ENCODE assay signal across 8 cellular contexts in the genomic region with DNA sequence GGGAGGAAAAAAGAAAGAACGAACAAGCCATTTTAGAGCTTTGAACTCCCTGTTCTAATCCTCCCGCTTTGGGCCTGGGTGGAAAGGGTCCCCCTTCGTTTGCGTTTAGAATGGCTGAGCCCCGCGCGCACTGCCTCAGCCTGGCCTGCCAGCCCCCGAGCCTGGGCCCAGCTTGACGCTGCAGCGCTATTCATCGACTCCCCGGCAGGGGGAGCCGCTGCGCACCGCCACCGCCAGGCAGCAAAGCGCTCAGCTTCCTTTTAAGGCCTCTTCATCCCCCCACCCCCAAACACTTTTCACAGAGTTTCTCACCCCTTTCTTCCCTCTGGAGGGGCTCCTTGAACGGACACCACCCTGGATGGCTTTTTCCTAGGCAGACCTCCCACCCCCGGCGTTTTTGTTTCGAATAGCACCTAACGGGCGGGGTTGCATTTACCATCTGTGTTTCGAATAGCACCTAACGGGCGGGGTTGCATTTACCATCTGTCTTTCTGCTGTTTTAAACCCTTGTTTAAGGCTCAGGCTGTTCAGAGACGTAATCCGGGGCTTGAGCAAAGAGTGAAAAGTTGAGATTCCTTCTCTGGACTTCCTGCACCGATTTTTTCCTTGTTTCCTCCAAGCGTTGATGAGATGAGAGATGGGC. TPM values are rescaled to one million over a fixed set of nuclear protein-coding genes. Genes with fewer than 3 reads are reported as not detected.
DNase-seq lines count a peak whose midpoint lies in the region; ATAC-seq and TF ChIP-seq lines count a peak whose summit lies in the region.

No MANE protein-coding gene starts in this region.

- DNase-seq in DND-41: peak; percentile 32
- peak; percentile 26 for DNase-seq in NCI-H82 treated with DMSO at 0.1 percent for 48 hours (lab: John Stamatoyannopoulos, UW; ENCODE audit: unreplicated experiment)
- DNase-seq in choroid plexus epithelial cell (ENCODE audit: low read depth): no peak
- no peak for DNase-seq in natural killer cell
- DNase-seq in vagina (ENCODE audit: extremely low spot score in 2 of 2): peak in 1 of 2 donors; percentile 79
- no peak for DNase-seq in SKM-1 treated with dmso at 0.1 percent for 144 hours (lab: John Stamatoyannopoulos, UW; ENCODE audit: unreplicated experiment)

- H3K9ac ChIP-seq in DND-41 (ENCODE audit: low read depth, low read length): no peak overlapping the region

- TF ChIP-seq POLR2A in vagina (IDR thresholded peaks at IDR 0.05): no peak

- H3K4me2 ChIP-seq in DND-41 (ENCODE audit: insufficient read depth, low read length): no peak overlapping the region

- H3K9me3 Mint-ChIP-seq in natural killer cell: no peaks in the 10 kb centered on the region

- H3K36me3 ChIP-seq in DND-41 (ENCODE audit: insufficient read depth, low read length): no peaks in the 10 kb centered on the region
- H3K36me3 ChIP-seq in vagina: no peaks in the 10 kb centered on the region

- H3K4me3 ChIP-seq in DND-41 (ENCODE audit: low read depth in 1 of 2, low read length in 2 of 2) (no peak overlapping the region), choroid plexus epithelial cell (ENCODE audit: low read depth, low read length) (no peak overlapping the region), vagina (peak overlapping the region in 1 of 2 donors; percentile 31)

- H3K4me1 ChIP-seq in DND-41 (ENCODE audit: insufficient read depth, low read length): peaks cover 14% of the 10 kb centered on the region
- H3K4me1 ChIP-seq in vagina: no peaks in the 10 kb centered on the region

- no peaks in the 10 kb centered on the region for H4K20me1 ChIP-seq in DND-41 (ENCODE audit: insufficient read depth, low read length)

- H3K4me1 Mint-ChIP-seq in natural killer cell: no peaks in the 10 kb centered on the region

- H3K79me2 ChIP-seq in DND-41 (ENCODE audit: insufficient read depth, low read length): no peaks in the 10 kb centered on the region

- H3K4me3 Mint-ChIP-seq in natural killer cell: no peak overlapping the region

- no peak overlapping the region for H2AFZ ChIP-seq in DND-41 (ENCODE audit: low read depth, low read length)

- TF ChIP-seq CTCF in DND-41 (IDR thresholded peaks at IDR 0.05; ENCODE audit: borderline replicate concordance, extremely low read depth, low read length, poor library complexity, severe bottlenecking) (peak; percentile 57), choroid plexus epithelial cell (conservative IDR thresholded peaks at IDR 0.05; ENCODE audit: low read depth, low read length) (peak; percentile 40), natural killer cell (IDR thresholded peaks at IDR 0.05) (peak; percentile 58), vagina (IDR thresholded peaks at IDR 0.05) (peak in 2 of 3 experiments; percentile 28 to 39)

- H3K9me3 ChIP-seq in DND-41 (ENCODE audit: insufficient read depth, low read length, severe bottlenecking) (peaks cover 7% of the 10 kb centered on the region), vagina (no peaks in the 10 kb centered on the region)

- no peak overlapping the region for H3K27ac Mint-ChIP-seq in natural killer cell

- intact Hi-C loops in natural killer cell (cut with micrococcal nuclease) (no loop called here), vagina (cut with DNase I) (no loop called here)

- no peaks in the 10 kb centered on the region for H3K36me3 Mint-ChIP-seq in natural killer cell

- H3K27ac ChIP-seq in DND-41 (ENCODE audit: low read length) (no peak overlapping the region), vagina (peak overlapping the region; percentile 33)

- H3K27me3 Mint-ChIP-seq in natural killer cell (ENCODE audit: low read depth in 2 of 2): no peaks in the 10 kb centered on the region

- ATAC-seq in DND-41 (ENCODE audit: insufficient read depth, low read depth) (peak; percentile 29; the same call in 1 of the 3 replicates), natural killer cell (peak in 1 of 3 donors; percentile 71), GM21423 (IDR thresholded peaks at IDR 0.05; ENCODE audit: unreplicated experiment) (no peak), HG02798 (IDR thresholded peaks at IDR 0.05; ENCODE audit: poor library complexity, unreplicated experiment) (no peak)

- H3K27me3 ChIP-seq in DND-41 (ENCODE audit: insufficient read depth, low read length, poor library complexity): no peaks in the 10 kb centered on the region
- no peaks in the 10 kb centered on the region for H3K27me3 ChIP-seq in vagina

RNA-seq across cellular contexts. Expression of a gene that starts 56.4 kb away (rescaled TPM):
- total RNA-seq in natural killer cell: not detected
- not detected for total RNA-seq in vagina

Comparison
In these comparisons a context has a peak if more than half of its experiments do, and no peak if none do; other contexts are left out.
1. DNase-seq: peak in DND-41 (single experiment) and NCI-H82 treated with DMSO at 0.1 percent for 48 hours (single experiment); none in choroid plexus epithelial cell (single experiment), natural killer cell (single experiment) and SKM-1 treated with dmso at 0.1 percent for 144 hours (single experiment).
2. Peak in every context shown above with its lines, with median percentiles within 50 percentile points of each other: CTCF ChIP-seq.